18 cellular contexts compared by ENCODE assay signal in the genomic region with DNA sequence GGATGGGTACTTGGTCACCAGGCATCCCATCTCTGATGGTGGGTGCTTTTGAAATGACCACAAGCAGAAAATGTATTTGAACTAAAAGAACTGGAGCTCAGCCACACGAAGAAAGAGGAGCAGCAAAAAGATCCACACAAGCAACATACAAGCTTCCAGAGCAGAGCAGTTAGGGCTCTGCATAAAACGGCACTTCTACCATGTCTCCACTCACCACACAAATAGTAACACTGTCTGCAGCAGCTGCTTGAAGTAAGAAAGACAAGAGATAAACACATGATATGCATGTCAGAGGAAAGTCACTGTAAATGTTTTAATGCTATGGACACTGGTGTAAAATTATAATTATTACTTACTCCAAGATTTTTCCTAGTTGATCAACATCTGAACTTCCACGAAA. TPM values are rescaled to one million over a fixed set of nuclear protein-coding genes. Genes with fewer than 3 reads are reported as not detected.
DNase-seq lines count a peak whose midpoint lies in the region; ATAC-seq and TF ChIP-seq lines count a peak whose summit lies in the region.
"Had no signal": no experiment of that assay in that cellular context is flagged by ENCODE, and none has a peak within 500 bp of the region (broad histone marks: within the 10 kb centered on the region; RNA-seq: fewer than 3 reads in every experiment).

No MANE protein-coding gene starts in this region.

- peak overlapping the region; percentile 35; the same call in 1 of the 2 replicates for H2BK120ac ChIP-seq in IMR-90 (ENCODE audit: low read depth, low read length)
- H2BK120ac ChIP-seq in trophoblast cell (ENCODE audit: insufficient read depth, low read length, poor library complexity) = no peak overlapping the region

- no peak overlapping the region for H2BK12ac ChIP-seq in trophoblast cell (ENCODE audit: low read length)

- no peak for TF ChIP-seq CTCF in IMR-90 (conservative IDR thresholded peaks at IDR 0.05; ENCODE audit: low read depth, low read length)
- TF ChIP-seq CTCF in glutamatergic neuron (IDR thresholded peaks at IDR 0.05; ENCODE audit: partially characterized antibody, unreplicated experiment) = no peak

- H3K27me3 ChIP-seq in IMR-90 (ENCODE audit: control insufficient read depth, insufficient read depth, low read length) = no peaks in the 10 kb centered on the region
- no peaks in the 10 kb centered on the region for H3K27me3 ChIP-seq in trophoblast cell (ENCODE audit: insufficient read depth, low read length)
- H3K27me3 ChIP-seq: right lobe of liver had no signal

- H3K4me1 Mint-ChIP-seq in activated naive CD4-positive, alpha-beta T cell treated with anti-CD3 and anti-CD28 coated beads, Interleukin-2, amount 50 U/mL, for 24 hours = peaks cover 66% of the 10 kb centered on the region
- H3K4me1 Mint-ChIP-seq in activated CD8-positive, alpha-beta T cell treated with anti-CD3 and anti-CD28 coated beads, Interleukin-2, amount 10 ng/mL, durations not matched to agents 7 days and 5 days (ENCODE audit: low read depth) = peaks cover 69% of the 10 kb centered on the region
- peaks cover 15% of the 10 kb centered on the region for H3K4me1 Mint-ChIP-seq in glutamatergic neuron (ENCODE audit: low read depth, unreplicated experiment)

- peak overlapping the region; percentile 63 for H2AK9ac ChIP-seq in IMR-90 (replicated peaks; ENCODE audit: low read depth, low read length, poor library complexity)

- H3K27ac ChIP-seq in IMR-90 (ENCODE audit: insufficient read depth, low read length) = peak overlapping the region; percentile 38; the same call in 1 of the 2 replicates
- no peak overlapping the region for H3K27ac ChIP-seq in trophoblast cell (ENCODE audit: low read depth, low read length)
- H3K27ac ChIP-seq: right lobe of liver, VCaP had no signal

- intact Hi-C loops in IMR-90 (cut with micrococcal nuclease) = loop anchor here (5.0 kb wide), 3 partner anchors 130 to 605 kb away; a partner anchor contains a TSS

- H2BK5ac ChIP-seq in IMR-90 (ENCODE audit: low read depth, low read length, poor library complexity, severe bottlenecking) (peak overlapping the region; percentile 60), trophoblast cell (ENCODE audit: low read depth, low read length, poor library complexity) (no peak overlapping the region)

- no peak overlapping the region for H3K18ac ChIP-seq in IMR-90 (ENCODE audit: low read depth, low read length)
- no peak overlapping the region for H3K18ac ChIP-seq in trophoblast cell (ENCODE audit: low read length)

- H3K56ac ChIP-seq in IMR-90 (ENCODE audit: extremely low read depth, insufficient read depth, low read length) = no peak overlapping the region; the same call in 1 of the 2 replicates

- no peak overlapping the region for H3K4me3 ChIP-seq in IMR-90 (ENCODE audit: insufficient read depth, low read depth, low read length)
- H3K4me3 ChIP-seq in trophoblast cell (ENCODE audit: low read depth, low read length) = no peak overlapping the region
- H3K4me3 ChIP-seq: right lobe of liver had no signal

- peak overlapping the region; percentile 8 for H3K4me3 Mint-ChIP-seq in activated naive CD4-positive, alpha-beta T cell treated with anti-CD3 and anti-CD28 coated beads, Interleukin-2, amount 50 U/mL, for 24 hours
- no peak overlapping the region for H3K4me3 Mint-ChIP-seq in activated CD8-positive, alpha-beta T cell treated with anti-CD3 and anti-CD28 coated beads, Interleukin-2, amount 10 ng/mL, durations not matched to agents 7 days and 5 days
- H3K4me3 Mint-ChIP-seq in glutamatergic neuron (ENCODE audit: unreplicated experiment) = no peak overlapping the region
- H3K4me3 Mint-ChIP-seq: endodermal cell, naive B cell had no signal

- no peak overlapping the region for H2BK20ac ChIP-seq in IMR-90 (ENCODE audit: low read depth, low read length)

- H4K91ac ChIP-seq in IMR-90 (ENCODE audit: insufficient read depth, low read depth, low read length) (peak overlapping the region; percentile 24; the same call in 1 of the 2 replicates), trophoblast cell (ENCODE audit: low read depth, low read length) (no peak overlapping the region)

- H3K27me3 Mint-ChIP-seq in activated naive CD4-positive, alpha-beta T cell treated with anti-CD3 and anti-CD28 coated beads, Interleukin-2, amount 50 U/mL, for 24 hours = no peaks in the 10 kb centered on the region
- H3K27me3 Mint-ChIP-seq in activated CD8-positive, alpha-beta T cell treated with anti-CD3 and anti-CD28 coated beads, Interleukin-2, amount 10 ng/mL, durations not matched to agents 7 days and 5 days (ENCODE audit: low read depth) = no peaks in the 10 kb centered on the region
- no peaks in the 10 kb centered on the region for H3K27me3 Mint-ChIP-seq in glutamatergic neuron (ENCODE audit: unreplicated experiment)
- H3K27me3 Mint-ChIP-seq: naive B cell had no signal

- H3K4me2 ChIP-seq in IMR-90 (ENCODE audit: low read depth, low read length) (no peak overlapping the region), trophoblast cell (ENCODE audit: low read length) (no peak overlapping the region)

- H3K23ac ChIP-seq in IMR-90 (ENCODE audit: low read depth, low read length) = peak overlapping the region; percentile 26
- H3K23ac ChIP-seq in trophoblast cell (ENCODE audit: low read length) = peak overlapping the region; percentile 53

- peak overlapping the region; percentile 95 for H3K27ac Mint-ChIP-seq in activated naive CD4-positive, alpha-beta T cell treated with anti-CD3 and anti-CD28 coated beads, Interleukin-2, amount 50 U/mL, for 24 hours
- H3K27ac Mint-ChIP-seq in activated naive CD4-positive, alpha-beta T cell treated with anti-CD3 and anti-CD28 coated beads, Interleukin-2, amount 50 U/mL, for 72 hours = peak overlapping the region in 1 of 2 donors; percentile 90
- H3K27ac Mint-ChIP-seq in activated CD8-positive, alpha-beta T cell treated with anti-CD3 and anti-CD28 coated beads, Interleukin-2, amount 10 ng/mL, durations not matched to agents 7 days and 5 days = peak overlapping the region; percentile 11
- H3K27ac Mint-ChIP-seq in glutamatergic neuron (ENCODE audit: unreplicated experiment) = no peak overlapping the region
- H3K27ac Mint-ChIP-seq: endodermal cell had no signal

- POLR2A ChIA-PET in IMR-90 (lab: Charles Lee; ENCODE audit: unreplicated experiment) = no interaction called here
- POLR2A ChIA-PET in activated CD8-positive, alpha-beta T cell treated with anti-CD3 and anti-CD28 coated beads, Interleukin-2, amount 10 ng/mL, durations not matched to agents 7 days and 5 days (lab: Charles Lee) = interaction anchor here (1.2 to 4.5 kb wide), 3 partner anchors 9 to 209 kb away, joined by 3 to 38 read pairs (median 12); no protein-coding TSS in a partner anchor

- peak overlapping the region; percentile 1; the same call in 2 of the 3 replicates for H2BK15ac ChIP-seq in IMR-90 (ENCODE audit: low read depth, low read length)

- ATAC-seq in activated naive CD4-positive, alpha-beta T cell treated with anti-CD3 and anti-CD28 coated beads, Interleukin-2, amount 50 U/mL, for 72 hours = no peak
- no peak for ATAC-seq in IMR-90 (ENCODE audit: low read depth)
- no peak for ATAC-seq in activated CD8-positive, alpha-beta T cell treated with anti-CD3 and anti-CD28 coated beads, Interleukin-2, amount 10 ng/mL, durations not matched to agents 7 days and 5 days
- ATAC-seq: HCT116, right lobe of liver had no signal

- peaks cover 14% of the 10 kb centered on the region; the same call in 1 of the 2 replicates for H4K20me1 ChIP-seq in IMR-90 (ENCODE audit: insufficient read depth, low read length)

- in situ Hi-C loops in IMR-90 (cut with MboI; ENCODE audit: low sequenced_read_pairs) = loop anchor here (5.0 kb wide), 3 partner anchors 75 to 430 kb away; no protein-coding TSS in a partner anchor

- H3K9me1 ChIP-seq in IMR-90 (ENCODE audit: insufficient read depth, low read length) = peaks cover 10% of the 10 kb centered on the region

- H3K14ac ChIP-seq in IMR-90 (replicated peaks; ENCODE audit: low read depth, low read length) = no peak overlapping the region; the same call in 1 of the 2 replicates
- no peak overlapping the region for H3K14ac ChIP-seq in trophoblast cell (ENCODE audit: low read length)

- dilution Hi-C loops in IMR-90 (cut with HindIII; ENCODE audit: low sequenced_read_pairs, unreplicated experiment) = no loop called here

- H3K36me3 Mint-ChIP-seq in activated naive CD4-positive, alpha-beta T cell treated with anti-CD3 and anti-CD28 coated beads, Interleukin-2, amount 50 U/mL, for 24 hours = peaks cover 25% of the 10 kb centered on the region
- H3K36me3 Mint-ChIP-seq in activated naive CD4-positive, alpha-beta T cell treated with anti-CD3 and anti-CD28 coated beads, Interleukin-2, amount 50 U/mL, for 72 hours = peaks cover 22 to 63% of the 10 kb centered on the region in 2 donors
- peaks cover 75% of the 10 kb centered on the region for H3K36me3 Mint-ChIP-seq in activated CD8-positive, alpha-beta T cell treated with anti-CD3 and anti-CD28 coated beads, Interleukin-2, amount 10 ng/mL, durations not matched to agents 7 days and 5 days (ENCODE audit: low read depth)
- H3K36me3 Mint-ChIP-seq in glutamatergic neuron (ENCODE audit: unreplicated experiment) = no peaks in the 10 kb centered on the region

- no peak for TF ChIP-seq RAD21 in IMR-90 (IDR thresholded peaks at IDR 0.05; ENCODE audit: low read length)

- H3K9me3 Mint-ChIP-seq in activated naive CD4-positive, alpha-beta T cell treated with anti-CD3 and anti-CD28 coated beads, Interleukin-2, amount 50 U/mL, for 24 hours = peaks cover 8% of the 10 kb centered on the region
- H3K9me3 Mint-ChIP-seq in activated naive CD4-positive, alpha-beta T cell treated with anti-CD3 and anti-CD28 coated beads, Interleukin-2, amount 50 U/mL, for 72 hours = peaks cover 0 to 4% of the 10 kb centered on the region in 2 donors
- peaks cover 23% of the 10 kb centered on the region for H3K9me3 Mint-ChIP-seq in activated CD8-positive, alpha-beta T cell treated with anti-CD3 and anti-CD28 coated beads, Interleukin-2, amount 10 ng/mL, durations not matched to agents 7 days and 5 days (ENCODE audit: insufficient read depth)
- no peaks in the 10 kb centered on the region for H3K9me3 Mint-ChIP-seq in glutamatergic neuron (ENCODE audit: unreplicated experiment)

- H4K12ac ChIP-seq in trophoblast cell (ENCODE audit: low read depth, low read length) = no peak overlapping the region

- H3K9ac ChIP-seq in IMR-90 (ENCODE audit: low read depth, low read length) = no peak overlapping the region
- H3K9ac ChIP-seq in trophoblast cell (ENCODE audit: low read length) = no peak overlapping the region

- H4K8ac ChIP-seq in IMR-90 (ENCODE audit: low read depth in 2 of 2, low read length in 2 of 2) (peak overlapping the region in 1 of 2 experiments; percentile 40; a peak in 1 of 4 replicates), trophoblast cell (ENCODE audit: low read depth, low read length) (no peak overlapping the region)

- H2AFZ ChIP-seq in IMR-90 (replicated peaks; ENCODE audit: low read length, poor library complexity) (no peak overlapping the region), trophoblast cell (ENCODE audit: insufficient read depth, low read length, poor library complexity) (no peak overlapping the region)

- no peak for TF ChIP-seq POLR2A in IMR-90 (IDR thresholded peaks at IDR 0.05; ENCODE audit: low read depth, low read length)

- H3K4ac ChIP-seq in IMR-90 (ENCODE audit: low read depth, low read length) (peak overlapping the region; percentile 46; the same call in 1 of the 2 replicates), trophoblast cell (ENCODE audit: low read depth, low read length) (no peak overlapping the region)

- H3K79me1 ChIP-seq in IMR-90 (ENCODE audit: low read depth in 1 of 2, low read length in 2 of 2) = peaks cover 30 to 65% of the 10 kb centered on the region in 2 experiments
- no peaks in the 10 kb centered on the region for H3K79me1 ChIP-seq in trophoblast cell (ENCODE audit: low read length)

- H3K36me3 ChIP-seq in IMR-90 (ENCODE audit: control insufficient read depth, insufficient read depth, low read length) = peaks cover 10% of the 10 kb centered on the region
- H3K36me3 ChIP-seq in trophoblast cell (ENCODE audit: control insufficient read depth in 1 of 2, insufficient read depth in 2 of 2, low read length in 2 of 2) = peaks cover 5 to 11% of the 10 kb centered on the region in 2 experiments
- H3K36me3 ChIP-seq: right lobe of liver had no signal

- WGBS in IMR-90 (ENCODE audit: extremely low coverage in 2 of 2, insufficient read length in 1 of 2), 2 experiments = no CpG with 5 or more reads among the region's 3 CpGs
- no CpG with 5 or more reads among the region's 3 CpGs for WGBS in trophoblast cell (ENCODE audit: extremely low coverage, insufficient coverage, insufficient read length)

- H2AK5ac ChIP-seq in IMR-90 (ENCODE audit: low read depth, low read length) = peak overlapping the region; percentile 36; the same call in 1 of the 2 replicates
- H2AK5ac ChIP-seq in trophoblast cell (ENCODE audit: low read length) = no peak overlapping the region

- DNase-seq in activated naive CD4-positive, alpha-beta T cell treated with anti-CD3 and anti-CD28 coated beads, Interleukin-2, amount 50 U/mL, for 72 hours (ENCODE audit: low spot score in 2 of 2) = no peak
- DNase-seq in IMR-90 (no peak), trophoblast cell (no peak), NCI-H1694 (lab: John Stamatoyannopoulos, UW) (no peak), glutamatergic neuron (no peak), LoVo (ENCODE audit: low spot score) (no peak)
- DNase-seq in activated CD8-positive, alpha-beta T cell treated with anti-CD3 and anti-CD28 coated beads, Interleukin-2, amount 10 ng/mL, durations not matched to agents 7 days and 5 days = no peak
- DNase-seq: EL, endodermal cell, kidney glomerular epithelial cell, naive B cell, NCI-H1417 treated with DMSO at 0.1 percent for 48 hours, NCI-H69, right lobe of liver, SHP77 had no signal

- H3K4me1 ChIP-seq in IMR-90 (ENCODE audit: control insufficient read depth, insufficient read depth, low read length) (peaks cover 7% of the 10 kb centered on the region), trophoblast cell (ENCODE audit: control insufficient read depth in 1 of 2, insufficient read depth in 2 of 2, low read length in 2 of 2) (no peaks in the 10 kb centered on the region)

- no peaks in the 10 kb centered on the region for H3K79me2 ChIP-seq in trophoblast cell (ENCODE audit: control insufficient read depth, insufficient read depth, low read length, poor library complexity)

- BruUV-seq in IMR-90 (replicated peaks; lab: Mats Ljungman, UMichigan) = no TSS peak

- CTCF ChIA-PET in IMR-90 (lab: Yijun Ruan, JAX) = interaction anchor here (0.6 to 1.1 kb wide), 2 partner anchors 26 to 109 kb away, joined by 3 read pairs; no protein-coding TSS in a partner anchor
- CTCF ChIA-PET in activated CD8-positive, alpha-beta T cell treated with anti-CD3 and anti-CD28 coated beads, Interleukin-2, amount 10 ng/mL, durations not matched to agents 7 days and 5 days (lab: Charles Lee) = interaction anchor here (0.7 to 8.1 kb wide), 7 partner anchors 10 to 257 kb away, joined by 3 to 131 read pairs (median 17); a partner anchor contains a TSS

- H3K9me3 ChIP-seq in IMR-90 (ENCODE audit: control insufficient read depth, insufficient read depth, low read length) = no peaks in the 10 kb centered on the region; the same call in 1 of the 2 replicates
- no peaks in the 10 kb centered on the region for H3K9me3 ChIP-seq in trophoblast cell (ENCODE audit: insufficient read depth, low read depth, low read length)
- H3K9me3 ChIP-seq: right lobe of liver had no signal

- no peak overlapping the region for H4K5ac ChIP-seq in IMR-90 (ENCODE audit: low read depth, low read length)

RNA-seq across cellular contexts. Expression of a gene that starts 32.5 kb away (rescaled TPM):
- 10 to 100 TPM; 28.4 to 34.9 TPM for total RNA-seq in activated naive CD4-positive, alpha-beta T cell treated with anti-CD3 and anti-CD28 coated beads, Interleukin-2, amount 50 U/mL, for 72 hours
- total RNA-seq in IMR-90 (2012; rRNA removed) (5.4 and 16.4 TPM in 2 replicates), glutamatergic neuron (ENCODE audit: unreplicated experiment) (25.0 TPM)
- 9.5 and 10.6 TPM in 2 replicates for polyA plus RNA-seq in IMR-90 (2012; rRNA removed)
- 1.3 and 2.1 TPM in 2 replicates for polyA plus RNA-seq in IMR-90 (2012; cell fraction: cytosol; rRNA removed)
- polyA plus RNA-seq in IMR-90 (2012; cell fraction: nucleus; rRNA removed; ENCODE audit: low replicate concordance) = 2.5 and 20.4 TPM in 2 replicates
- total RNA-seq in activated CD8-positive, alpha-beta T cell treated with anti-CD3 and anti-CD28 coated beads, Interleukin-2, amount 10 ng/mL, durations not matched to agents 7 days and 5 days = 10 to 100 TPM; 31.6 to 32.8 TPM
- polyA plus RNA-seq in trophoblast cell (2013) = 30.9 and 34.0 TPM in 2 replicates
